In genomic region chr6:116511424-116512131, GRCh38 we compare ENCODE assay signal across 10 cellular contexts. TPM values are rescaled to one million over a fixed set of nuclear protein-coding genes. Genes with fewer than 3 reads are reported as not detected.
DNase-seq lines count a peak whose midpoint lies in the region; ATAC-seq, FAIRE-seq and TF ChIP-seq lines count a peak whose summit lies in the region.
"Had no signal": no experiment of that assay in that cellular context is flagged by ENCODE, and none has a peak within 500 bp of the region (broad histone marks: within the 10 kb centered on the region; RNA-seq: fewer than 3 reads in every experiment).

A gene with protein sequence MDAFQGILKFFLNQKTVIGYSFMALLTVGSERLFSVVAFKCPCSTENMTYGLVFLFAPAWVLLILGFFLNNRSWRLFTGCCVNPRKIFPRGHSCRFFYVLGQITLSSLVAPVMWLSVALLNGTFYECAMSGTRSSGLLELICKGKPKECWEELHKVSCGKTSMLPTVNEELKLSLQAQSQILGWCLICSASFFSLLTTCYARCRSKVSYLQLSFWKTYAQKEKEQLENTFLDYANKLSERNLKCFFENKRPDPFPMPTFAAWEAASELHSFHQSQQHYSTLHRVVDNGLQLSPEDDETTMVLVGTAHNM (plus strand): TSS chr6:116511639. CDS start chr6:116511697, 58 bp downstream.

- peak; percentile 96 for FAIRE-seq in TTC549 (lab: Jason Lieb, UNC)

- TF ChIP-seq POLR2A in heart left ventricle (IDR thresholded peaks at IDR 0.05), result no peak

- no peak within 1 kb of the TSS for H3K27ac Mint-ChIP-seq in stimulated activated effector memory CD8-positive, alpha-beta T cell treated with anti-CD3 and anti-CD28 coated beads, Interleukin-12 subunit alpha, Interleukin-12 subunit beta, amount 100 ng/mL, for 72 hours
- H3K27ac Mint-ChIP-seq: activated naive CD4-positive, alpha-beta T cell treated with anti-CD3 and anti-CD28 coated beads, Interleukin-2, amount 50 U/mL, for 24 hours; CD4-positive, CD25-positive, alpha-beta regulatory T cell had no signal

- DNase-seq in NCI-H2227 (lab: John Stamatoyannopoulos, UW; ENCODE audit: unreplicated experiment) (peak; percentile 26), NCI-H2227 treated with DMSO at 0.1 percent for 48 hours (lab: John Stamatoyannopoulos, UW) (no peak), heart left ventricle (peak; percentile 42 to 69 (median 54)), retinal pigment epithelial cell (ENCODE audit: low read depth) (no peak)
- no peak for DNase-seq in stimulated activated effector memory CD8-positive, alpha-beta T cell treated with anti-CD3 and anti-CD28 coated beads, Interleukin-12 subunit alpha, Interleukin-12 subunit beta, amount 100 ng/mL, for 72 hours (ENCODE audit: low spot score in 2 of 2)
- DNase-seq in activated CD4-positive, CD25-positive, alpha-beta regulatory T cell treated with anti-CD3 and anti-CD28 coated beads, Interleukin-2, amount 50 U/mL, for 72 hours, result no peak
- no peak for DNase-seq in central memory CD4-positive, alpha-beta T cell
- DNase-seq: CD4-positive, CD25-positive, alpha-beta regulatory T cell had no signal

- peaks cover 0 to 11% (median 0%) of the 10 kb centered on the region in 12 donors for H3K9me3 ChIP-seq in heart left ventricle

- ATAC-seq in heart left ventricle, result peak; percentile 81 to 96 (median 94)
- ATAC-seq in stimulated activated effector memory CD8-positive, alpha-beta T cell treated with anti-CD3 and anti-CD28 coated beads, Interleukin-12 subunit alpha, Interleukin-12 subunit beta, amount 100 ng/mL, for 72 hours, result no peak

- H3K9me3 Mint-ChIP-seq in stimulated activated effector memory CD8-positive, alpha-beta T cell treated with anti-CD3 and anti-CD28 coated beads, Interleukin-12 subunit alpha, Interleukin-12 subunit beta, amount 100 ng/mL, for 72 hours, result no peaks in the 10 kb centered on the region

- TF ChIP-seq CTCF in heart left ventricle (IDR thresholded peaks at IDR 0.05) (peak; percentile 54 to 82 (median 68)), retinal pigment epithelial cell (conservative IDR thresholded peaks at IDR 0.05; ENCODE audit: low read depth, low read length) (peak; percentile 63)

- WGBS in heart left ventricle, 4 donors, result 23 to 38% (median 34%) methylated on average over 10 of the region's 10 CpGs

- no peak within 1 kb of the TSS for H3K4me3 Mint-ChIP-seq in stimulated activated effector memory CD8-positive, alpha-beta T cell treated with anti-CD3 and anti-CD28 coated beads, Interleukin-12 subunit alpha, Interleukin-12 subunit beta, amount 100 ng/mL, for 72 hours
- H3K4me3 Mint-ChIP-seq: activated naive CD4-positive, alpha-beta T cell treated with anti-CD3 and anti-CD28 coated beads, Interleukin-2, amount 50 U/mL, for 24 hours; CD4-positive, CD25-positive, alpha-beta regulatory T cell had no signal

- peak within 1 kb of the TSS; percentile 15 to 65 (median 50) for H3K4me3 ChIP-seq in heart left ventricle
- H3K4me3 ChIP-seq in retinal pigment epithelial cell (ENCODE audit: low read length), result no peak within 1 kb of the TSS

- peaks cover 0 to 13% (median 7%) of the 10 kb centered on the region in 9 donors for H3K36me3 ChIP-seq in heart left ventricle

- H3K36me3 Mint-ChIP-seq in stimulated activated effector memory CD8-positive, alpha-beta T cell treated with anti-CD3 and anti-CD28 coated beads, Interleukin-12 subunit alpha, Interleukin-12 subunit beta, amount 100 ng/mL, for 72 hours, result no peaks in the 10 kb centered on the region
- H3K36me3 Mint-ChIP-seq: activated naive CD4-positive, alpha-beta T cell treated with anti-CD3 and anti-CD28 coated beads, Interleukin-2, amount 50 U/mL, for 24 hours; CD4-positive, CD25-positive, alpha-beta regulatory T cell had no signal

- intact Hi-C loops in heart left ventricle (cut with DNase I), result loop anchor here in 3 of 10 donors (2.0 to 5.0 kb wide), 4 partner anchors 17 to 234 kb away; partner anchors contain the start of gene TSPYL1 (in 1 of the 3)

- H3K4me1 ChIP-seq in heart left ventricle, result peaks cover 0 to 32% (median 11%) of the 10 kb centered on the region in 12 donors

- peak within 1 kb of the TSS; percentile 46 to 92 (median 84) for H3K27ac ChIP-seq in heart left ventricle

- H3K27me3 ChIP-seq in heart left ventricle, result no peaks in the 10 kb centered on the region

- no peaks in the 10 kb centered on the region for H3K4me1 Mint-ChIP-seq in stimulated activated effector memory CD8-positive, alpha-beta T cell treated with anti-CD3 and anti-CD28 coated beads, Interleukin-12 subunit alpha, Interleukin-12 subunit beta, amount 100 ng/mL, for 72 hours
- H3K4me1 Mint-ChIP-seq: activated naive CD4-positive, alpha-beta T cell treated with anti-CD3 and anti-CD28 coated beads, Interleukin-2, amount 50 U/mL, for 24 hours; CD4-positive, CD25-positive, alpha-beta regulatory T cell had no signal

RNA-seq across cellular contexts. Expression of the gene that starts here (rescaled TPM):
- total RNA-seq in heart left ventricle, result 1 to 10 TPM; 1.4 to 3.0 (median 1.8) TPM
- polyA plus RNA-seq in heart left ventricle, result 1 to 10 TPM in 1 of 2 donors, under 1 TPM in 1; 0.76 to 1.3 TPM
- polyA plus RNA-seq: CD4-positive, CD25-positive, alpha-beta regulatory T cell had no signal

Comparison
In these comparisons a context has a peak if more than half of its experiments do, and no peak if none do; other contexts are left out.
1. DNase-seq: peak in NCI-H2227 (single experiment) and heart left ventricle (5 of 5); none in NCI-H2227 treated with DMSO at 0.1 percent for 48 hours (single experiment), retinal pigment epithelial cell (single experiment), stimulated activated effector memory CD8-positive, alpha-beta T cell treated with anti-CD3 and anti-CD28 coated beads, Interleukin-12 subunit alpha, Interleukin-12 subunit beta, amount 100 ng/mL, for 72 hours (0 of 2), activated CD4-positive, CD25-positive, alpha-beta regulatory T cell treated with anti-CD3 and anti-CD28 coated beads, Interleukin-2, amount 50 U/mL, for 72 hours (single experiment) and central memory CD4-positive, alpha-beta T cell (single experiment).